Comparison of ENCODE assay signal across 19 cellular contexts in genomic region chr12:84974177-84974815, GRCh38.
"Had no signal": no experiment of that assay in that cellular context is flagged by ENCODE, and none has a peak within 500 bp of the region (broad histone marks: within the 10 kb centered on the region; RNA-seq: fewer than 3 reads in every experiment).

No MANE protein-coding gene starts in this region.

- H3K4me1 ChIP-seq: body of pancreas, parathyroid adenoma, suprapubic skin, transverse colon, vagina had no signal

- H3K4me1 Mint-ChIP-seq: activated CD4-positive, alpha-beta T cell treated with anti-CD3 and anti-CD28 coated beads, Interleukin-2, amount 10 ng/mL, durations not matched to agents 7 days and 5 days; memory B cell; naive thymus-derived CD8-positive, alpha-beta T cell; stimulated activated naive CD8-positive, alpha-beta T cell treated with anti-CD3 and anti-CD28 coated beads, Interleukin-15, amount 100 ng/mL, for 72 hours had no signal

- H3K9ac ChIP-seq: parathyroid adenoma had no signal

- H3K36me3 Mint-ChIP-seq: memory B cell; naive thymus-derived CD8-positive, alpha-beta T cell had no signal

- H3K4me3 ChIP-seq: body of pancreas, skin epidermis, suprapubic skin, transverse colon, vagina had no signal

- DNase-seq: activated CD4-positive, alpha-beta T cell treated with anti-CD3 and anti-CD28 coated beads, Interleukin-2, amount 10 ng/mL, durations not matched to agents 7 days and 5 days; activated CD8-positive, alpha-beta memory T cell treated with anti-CD3 and anti-CD28 coated beads, Interleukin-2, amount 50 U/mL, for 4 hours; activated CD8-positive, alpha-beta T cell treated with anti-CD3 and anti-CD28 coated beads, Interleukin-2, amount 10 ng/mL, durations not matched to agents 7 days and 5 days; activated naive CD4-positive, alpha-beta T cell treated with anti-CD3 and anti-CD28 coated beads for 36 hours; activated T-cell treated with anti-CD3 and anti-CD28 coated beads, Interleukin-2, amount 50 U/mL, for 4 hours; body of pancreas; effector memory CD8-positive, alpha-beta T cell; foreskin melanocyte; naive thymus-derived CD8-positive, alpha-beta T cell; stimulated activated naive CD8-positive, alpha-beta T cell treated with anti-CD3 and anti-CD28 coated beads, Interleukin-15, amount 100 ng/mL, for 72 hours; T1000; transverse colon had no signal

- H3K9me3 Mint-ChIP-seq: activated CD4-positive, alpha-beta T cell treated with anti-CD3 and anti-CD28 coated beads, Interleukin-2, amount 10 ng/mL, durations not matched to agents 7 days and 5 days; activated naive CD4-positive, alpha-beta T cell treated with anti-CD3 and anti-CD28 coated beads for 36 hours; activated T-cell treated with anti-CD3 and anti-CD28 coated beads, Interleukin-2, amount 50 U/mL, for 4 hours; stimulated activated naive CD8-positive, alpha-beta T cell treated with anti-CD3 and anti-CD28 coated beads, Interleukin-15, amount 100 ng/mL, for 72 hours had no signal

- H2AFZ ChIP-seq: parathyroid adenoma had no signal

- H3K27ac Mint-ChIP-seq: activated CD4-positive, alpha-beta T cell treated with anti-CD3 and anti-CD28 coated beads, Interleukin-2, amount 10 ng/mL, durations not matched to agents 7 days and 5 days; activated CD8-positive, alpha-beta T cell treated with anti-CD3 and anti-CD28 coated beads, Interleukin-2, amount 10 ng/mL, durations not matched to agents 7 days and 5 days; activated naive CD4-positive, alpha-beta T cell treated with anti-CD3 and anti-CD28 coated beads for 36 hours; effector memory CD8-positive, alpha-beta T cell; memory B cell; naive thymus-derived CD8-positive, alpha-beta T cell; stimulated activated naive CD8-positive, alpha-beta T cell treated with anti-CD3 and anti-CD28 coated beads, Interleukin-15, amount 100 ng/mL, for 72 hours had no signal

- H3K27me3 Mint-ChIP-seq: activated CD4-positive, alpha-beta T cell treated with anti-CD3 and anti-CD28 coated beads, Interleukin-2, amount 10 ng/mL, durations not matched to agents 7 days and 5 days; effector memory CD8-positive, alpha-beta T cell; memory B cell; naive thymus-derived CD8-positive, alpha-beta T cell; stimulated activated naive CD8-positive, alpha-beta T cell treated with anti-CD3 and anti-CD28 coated beads, Interleukin-15, amount 100 ng/mL, for 72 hours had no signal

- H3K4me3 Mint-ChIP-seq: activated CD4-positive, alpha-beta T cell treated with anti-CD3 and anti-CD28 coated beads, Interleukin-2, amount 10 ng/mL, durations not matched to agents 7 days and 5 days; activated CD8-positive, alpha-beta T cell treated with anti-CD3 and anti-CD28 coated beads, Interleukin-2, amount 10 ng/mL, durations not matched to agents 7 days and 5 days; activated naive CD4-positive, alpha-beta T cell treated with anti-CD3 and anti-CD28 coated beads for 36 hours; activated T-cell treated with anti-CD3 and anti-CD28 coated beads, Interleukin-2, amount 50 U/mL, for 4 hours; effector memory CD8-positive, alpha-beta T cell; memory B cell; naive thymus-derived CD8-positive, alpha-beta T cell; stimulated activated naive CD8-positive, alpha-beta T cell treated with anti-CD3 and anti-CD28 coated beads, Interleukin-15, amount 100 ng/mL, for 72 hours had no signal

- ATAC-seq: activated CD4-positive, CD25-positive, alpha-beta regulatory T cell treated with anti-CD3 and anti-CD28 coated beads, Interleukin-2, amount 50 U/mL, for 24 hours; activated CD8-positive, alpha-beta T cell treated with anti-CD3 and anti-CD28 coated beads, Interleukin-2, amount 10 ng/mL, durations not matched to agents 7 days and 5 days; activated T-cell treated with anti-CD3 and anti-CD28 coated beads, Interleukin-2, amount 50 U/mL, for 4 hours; body of pancreas; effector memory CD8-positive, alpha-beta T cell; naive thymus-derived CD8-positive, alpha-beta T cell; stimulated activated naive CD8-positive, alpha-beta T cell treated with anti-CD3 and anti-CD28 coated beads, Interleukin-15, amount 100 ng/mL, for 72 hours had no signal

- H3K27ac ChIP-seq: body of pancreas, neutrophil, parathyroid adenoma, skin epidermis, suprapubic skin, transverse colon, vagina had no signal

- H3K9me3 ChIP-seq: body of pancreas, neutrophil, suprapubic skin, transverse colon, vagina had no signal

- H3K27me3 ChIP-seq: body of pancreas, neutrophil, suprapubic skin, transverse colon, vagina had no signal

- H3K36me3 ChIP-seq: neutrophil, suprapubic skin, transverse colon, vagina had no signal
